8 cellular contexts compared by ENCODE assay signal in the genomic region with DNA sequence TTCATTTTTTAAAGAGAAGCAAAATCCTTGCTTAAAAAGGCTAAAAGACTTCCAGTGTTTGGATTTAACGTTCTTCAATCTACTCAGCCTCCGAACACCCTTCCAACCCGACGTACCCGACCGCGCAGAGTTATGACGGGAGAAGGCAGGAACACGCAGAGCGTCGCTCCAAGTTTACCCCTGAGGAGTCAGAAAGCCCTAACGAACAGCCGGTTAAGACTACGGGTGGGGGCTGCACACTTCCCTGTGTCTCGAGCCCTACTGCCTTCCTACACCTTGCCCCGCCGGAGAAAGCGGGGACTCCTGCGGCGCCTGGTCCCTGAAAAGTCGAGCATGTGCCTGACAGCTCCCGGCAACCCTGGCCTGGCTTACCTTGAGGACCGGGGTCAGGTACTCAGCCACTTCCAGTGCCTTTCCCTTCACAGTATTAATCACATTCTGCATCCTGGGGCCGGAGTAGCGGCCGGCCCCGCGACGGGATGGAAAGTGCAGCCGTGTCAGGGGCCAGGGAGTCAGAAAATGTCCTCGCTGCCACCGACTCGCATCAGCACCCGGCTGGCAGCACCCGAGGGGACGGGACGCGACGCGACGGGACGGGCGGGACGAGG. TPM values are rescaled to one million over a fixed set of nuclear protein-coding genes. Genes with fewer than 3 reads are reported as not detected.
DNase-seq lines count a peak whose midpoint lies in the region; ATAC-seq lines count a peak whose summit lies in the region.

No MANE protein-coding gene starts in this region.

- no peaks in the 10 kb centered on the region for H3K9me3 Mint-ChIP-seq in CD8-positive, alpha-beta memory T cell

- H3K27ac Mint-ChIP-seq in CD8-positive, alpha-beta memory T cell, result peak overlapping the region; percentile 94 to 99 (median 96)

- H3K36me3 ChIP-seq in CD8-positive, alpha-beta memory T cell (ENCODE audit: insufficient read depth, low read length), result no peaks in the 10 kb centered on the region
- peaks cover 0 to 3% of the 10 kb centered on the region in 2 donors for H3K36me3 ChIP-seq in esophagus (ENCODE audit: control insufficient read depth in 2 of 2, insufficient read depth in 2 of 2, low read length in 1 of 2)

- peaks cover 25% of the 10 kb centered on the region for H3K4me1 ChIP-seq in CD8-positive, alpha-beta memory T cell (ENCODE audit: insufficient read depth, low read length)
- no peaks in the 10 kb centered on the region for H3K4me1 ChIP-seq in esophagus (ENCODE audit: control insufficient read depth in 2 of 2, insufficient read depth in 2 of 2, low read length in 1 of 2)

- H3K9me3 ChIP-seq in CD8-positive, alpha-beta memory T cell (ENCODE audit: low read length), result no peaks in the 10 kb centered on the region
- H3K9me3 ChIP-seq in esophagus (ENCODE audit: control insufficient read depth in 2 of 2, insufficient read depth in 1 of 2, low read depth in 1 of 2, low read length in 1 of 2), result no peaks in the 10 kb centered on the region

- 0% methylated on average over 44 of the region's 44 CpGs for WGBS in esophagus, 2 donors

- peak overlapping the region; percentile 97 for H3K27ac ChIP-seq in CD8-positive, alpha-beta memory T cell (ENCODE audit: low read depth, low read length)
- H3K27ac ChIP-seq in esophagus (ENCODE audit: low read depth in 2 of 2, low read length in 1 of 2), result peak overlapping the region; percentile 98 to 100

- H3K4me1 Mint-ChIP-seq in CD8-positive, alpha-beta memory T cell, result peaks cover 42 to 62% (median 54%) of the 10 kb centered on the region in 3 donors

- no peaks in the 10 kb centered on the region for H3K27me3 ChIP-seq in CD8-positive, alpha-beta memory T cell (ENCODE audit: insufficient read depth, low read length, poor library complexity, severe bottlenecking)
- H3K27me3 ChIP-seq in esophagus (ENCODE audit: control insufficient read depth in 1 of 2, insufficient read depth in 2 of 2, low read length in 2 of 2), result no peaks in the 10 kb centered on the region

- ATAC-seq in GM19372 (IDR thresholded peaks at IDR 0.05; ENCODE audit: low read depth, unreplicated experiment) (peak; percentile 16), HG03520 (IDR thresholded peaks at IDR 0.05; ENCODE audit: unreplicated experiment) (peak; percentile 22)

- H3K27me3 Mint-ChIP-seq in CD8-positive, alpha-beta memory T cell, result no peaks in the 10 kb centered on the region

- peak overlapping the region; percentile 95 for H3K4me3 ChIP-seq in CD8-positive, alpha-beta memory T cell (ENCODE audit: low read length)
- peak overlapping the region; percentile 82 to 99 for H3K4me3 ChIP-seq in esophagus (ENCODE audit: low read depth in 1 of 2, low read length in 2 of 2)

- CTCF ChIA-PET in CD8-positive, alpha-beta memory T cell (lab: Charles Lee), result interaction anchor here (0.6 to 1.4 kb wide), 5 partner anchors 11 to 268 kb away, joined by 3 to 4 read pairs (median 3); a partner anchor contains a TSS

- H3K4me3 Mint-ChIP-seq in CD8-positive, alpha-beta memory T cell, result peak overlapping the region; percentile 93 to 99 (median 98)

- DNase-seq in CD8-positive, alpha-beta memory T cell, result peak; percentile 50 to 80 (median 73)
- DNase-seq in NOMO-1 treated with DMSO at 0.1 percent for 48 hours (lab: John Stamatoyannopoulos, UW; ENCODE audit: unreplicated experiment) (peak; percentile 75), myocyte (ENCODE audit: low read depth) (peak; percentile 88)
- peak; percentile 87 for DNase-seq in activated CD8-positive, alpha-beta memory T cell treated with anti-CD3 and anti-CD28 coated beads, Interleukin-2, amount 50 U/mL, for 48 hours
- peak; percentile 23 to 78 for DNase-seq in stimulated activated CD8-positive, alpha-beta memory T cell treated with anti-CD3 and anti-CD28 coated beads, Interleukin-7, amount 100 ng/mL, for 4 hours (ENCODE audit: low read depth in 2 of 2)

- POLR2A ChIA-PET in CD8-positive, alpha-beta memory T cell (lab: Charles Lee), result interaction anchor here (1.0 kb wide), 1 partner anchor 9 kb away, joined by 3 read pairs; no protein-coding TSS in a partner anchor

- H3K36me3 Mint-ChIP-seq in CD8-positive, alpha-beta memory T cell, result peaks cover 0 to 46% (median 5%) of the 10 kb centered on the region in 3 donors

RNA-seq across cellular contexts. Expression of a gene that starts 0.6 kb away (rescaled TPM):
- total RNA-seq in CD8-positive, alpha-beta memory T cell, result 10 to 100 TPM; 75.4 to 80.4 TPM
- polyA plus RNA-seq in CD8-positive, alpha-beta memory T cell, result 70.5 TPM
- polyA plus RNA-seq in esophagus, result 10 to 100 TPM; 13.6 to 43.0 TPM
- 47.8 and 51.0 TPM in 2 replicates for total RNA-seq in myocyte
- polyA plus RNA-seq in myocyte (2012), result 37.9 TPM

RNA-seq across cellular contexts. Expression of a gene that starts 0.7 kb away (rescaled TPM):
- total RNA-seq in CD8-positive, alpha-beta memory T cell, result 10 to 100 TPM; 19.8 to 25.1 TPM
- 18.3 TPM for polyA plus RNA-seq in CD8-positive, alpha-beta memory T cell
- polyA plus RNA-seq in esophagus, result 1 to 10 TPM; 7.0 to 9.0 TPM
- 32.8 and 47.1 TPM in 2 replicates for total RNA-seq in myocyte
- polyA plus RNA-seq in myocyte (2012), result 17.8 TPM

Comparison
In these comparisons a context has a peak if more than half of its experiments do, and no peak if none do; other contexts are left out.
1. Peak in every context shown above with its lines: DNase-seq, ATAC-seq, H3K4me3 ChIP-seq and H3K27ac ChIP-seq.